ENCODE assay signal across 15 cellular contexts in genomic region chr11:35799655-35800054, GRCh38.
DNase-seq lines count a peak whose midpoint lies in the region; ATAC-seq, FAIRE-seq and TF ChIP-seq lines count a peak whose summit lies in the region.
"Had no signal": no experiment of that assay in that cellular context is flagged by ENCODE, and none has a peak within 500 bp of the region (broad histone marks: within the 10 kb centered on the region; RNA-seq: fewer than 3 reads in every experiment).

No MANE protein-coding gene starts in this region.

- H3K14ac ChIP-seq in H1 (ENCODE audit: insufficient read length) (no peak overlapping the region), trophoblast cell (ENCODE audit: low read length) (no peak overlapping the region)

- H2BK12ac ChIP-seq in H1 (ENCODE audit: low read depth, low read length) (no peak overlapping the region), trophoblast cell (ENCODE audit: low read length) (no peak overlapping the region)

- H3K4ac ChIP-seq in H1 (replicated peaks; ENCODE audit: insufficient read length, low read depth, low read length), result no peak overlapping the region
- H3K4ac ChIP-seq in trophoblast cell (ENCODE audit: low read depth, low read length), result no peak overlapping the region

- H3K79me1 ChIP-seq in H1 (ENCODE audit: low read depth, low read length), result no peaks in the 10 kb centered on the region
- H3K79me1 ChIP-seq in trophoblast cell (ENCODE audit: low read length), result peaks cover 4% of the 10 kb centered on the region

- H3K23ac ChIP-seq in H1 (ENCODE audit: insufficient read length) (no peak overlapping the region), trophoblast cell (ENCODE audit: low read length) (no peak overlapping the region)

- H3K4me3 ChIP-seq in DND-41 (ENCODE audit: low read depth in 1 of 2, low read length in 2 of 2) (no peak overlapping the region), Loucy (ENCODE audit: low read length, poor library complexity, severe bottlenecking) (no peak overlapping the region), H1 (ENCODE audit: extremely low read depth in 1 of 4, insufficient read depth in 2 of 4, low read depth in 3 of 4, low read length in 4 of 4) (no peak overlapping the region), osteoblast (ENCODE audit: insufficient read depth, low read length) (no peak overlapping the region), trophoblast cell (ENCODE audit: low read depth, low read length) (no peak overlapping the region)

- H4K12ac ChIP-seq in trophoblast cell (ENCODE audit: low read depth, low read length), result no peak overlapping the region

- H3K18ac ChIP-seq in H1 (ENCODE audit: extremely low read depth, low read length) (no peak overlapping the region), trophoblast cell (ENCODE audit: low read length) (no peak overlapping the region)

- H2BK120ac ChIP-seq in H1 (replicated peaks; ENCODE audit: low read depth, low read length) (no peak overlapping the region), trophoblast cell (ENCODE audit: insufficient read depth, low read length, poor library complexity) (no peak overlapping the region)

- H3K4me2 ChIP-seq in DND-41 (ENCODE audit: insufficient read depth, low read length) (no peak overlapping the region), Loucy (ENCODE audit: low read depth, low read length, poor library complexity, severe bottlenecking) (no peak overlapping the region), H1 (ENCODE audit: insufficient read depth in 1 of 2, low read depth in 2 of 2, low read length in 2 of 2) (no peak overlapping the region), osteoblast (ENCODE audit: insufficient read depth, low read length) (no peak overlapping the region), trophoblast cell (ENCODE audit: low read length) (no peak overlapping the region)

- H4K91ac ChIP-seq in H1 (replicated peaks; ENCODE audit: insufficient read length, low read length) (no peak overlapping the region), trophoblast cell (ENCODE audit: low read depth, low read length) (no peak overlapping the region)

- H2BK5ac ChIP-seq in H1 (ENCODE audit: low read depth, low read length) (no peak overlapping the region), trophoblast cell (ENCODE audit: low read depth, low read length, poor library complexity) (no peak overlapping the region)

- H4K8ac ChIP-seq in H1 (ENCODE audit: extremely low read depth, insufficient read depth, low read length) (no peak overlapping the region), trophoblast cell (ENCODE audit: low read depth, low read length) (no peak overlapping the region)

- no peak for ATAC-seq in DND-41 (ENCODE audit: insufficient read depth, low read depth)
- no peak for ATAC-seq in activated naive CD4-positive, alpha-beta T cell treated with anti-CD3 and anti-CD28 coated beads, Interleukin-2, amount 50 U/mL, for 72 hours
- ATAC-seq: activated CD4-positive, CD25-positive, alpha-beta regulatory T cell treated with anti-CD3 and anti-CD28 coated beads, Interleukin-2, amount 50 U/mL, for 24 hours; activated T-helper 17 cell treated with anti-CD3 and anti-CD28 coated beads, Interleukin-2, amount 50 U/mL, for 72 hours had no signal

- H3K27me3 ChIP-seq in DND-41 (ENCODE audit: insufficient read depth, low read length, poor library complexity) (no peaks in the 10 kb centered on the region), Loucy (ENCODE audit: insufficient read depth, low read length, poor library complexity, severe bottlenecking) (no peaks in the 10 kb centered on the region), H1 (replicated peaks in 1 of 4; ENCODE audit: control insufficient read depth in 3 of 4, extremely low read depth in 1 of 4, insufficient read depth in 3 of 4, low read length in 3 of 4) (no peaks in the 10 kb centered on the region), osteoblast (ENCODE audit: insufficient read depth, low read length) (no peaks in the 10 kb centered on the region), trophoblast cell (ENCODE audit: insufficient read depth, low read length) (no peaks in the 10 kb centered on the region)

- 86% methylated on average over 3 of the region's 3 CpGs; no CpG with 5 or more reads in 1 of the 2 experiments for WGBS in H1 (ENCODE audit: extremely low coverage in 1 of 2, insufficient coverage in 1 of 2, insufficient read length in 1 of 2, insufficient replicate concordance in 2 of 2, low coverage in 1 of 2, low lambda C conversion rate in 2 of 2, missing lambda C conversion rate in 1 of 2), 2 experiments
- WGBS in trophoblast cell (ENCODE audit: extremely low coverage, insufficient coverage, insufficient read length), result no CpG with 5 or more reads among the region's 3 CpGs

- no peaks in the 10 kb centered on the region for H3K23me2 ChIP-seq in H1 (ENCODE audit: low read depth, low read length)

- no peak overlapping the region for H2AK5ac ChIP-seq in H1 (ENCODE audit: low read depth, low read length)
- H2AK5ac ChIP-seq in trophoblast cell (ENCODE audit: low read length), result no peak overlapping the region

- POLR2A ChIA-PET in H1 (lab: Charles Lee; ENCODE audit: partially characterized antibody), result no interaction called here

- no peaks in the 10 kb centered on the region for H3K79me2 ChIP-seq in DND-41 (ENCODE audit: insufficient read depth, low read length)
- no peaks in the 10 kb centered on the region; the same call in 1 of the 2 replicates for H3K79me2 ChIP-seq in Loucy (ENCODE audit: insufficient read depth, low read length)
- no peaks in the 10 kb centered on the region for H3K79me2 ChIP-seq in H1 (ENCODE audit: control insufficient read depth in 1 of 2, insufficient read depth in 2 of 2, low read length in 2 of 2)
- peaks cover 28% of the 10 kb centered on the region for H3K79me2 ChIP-seq in osteoblast (ENCODE audit: insufficient read depth, low read length)
- no peaks in the 10 kb centered on the region for H3K79me2 ChIP-seq in trophoblast cell (ENCODE audit: control insufficient read depth, insufficient read depth, low read length, poor library complexity)

- no peak overlapping the region for H2BK15ac ChIP-seq in H1 (ENCODE audit: low read length)

- peaks cover 0 to 9% of the 10 kb centered on the region in 2 donors for H3K9me3 Mint-ChIP-seq in activated naive CD4-positive, alpha-beta T cell treated with anti-CD3 and anti-CD28 coated beads, Interleukin-2, amount 50 U/mL, for 72 hours
- H3K9me3 Mint-ChIP-seq: activated T-helper 17 cell treated with anti-CD3 and anti-CD28 coated beads, Interleukin-2, amount 50 U/mL, for 72 hours; T-helper 2 cell treated with Interferon-gamma antibody and Interleukin-4, amounts not matched to agents 5 μg/mL and 100 μg/mL, for 36 hours had no signal

- H3K27ac Mint-ChIP-seq in activated naive CD4-positive, alpha-beta T cell treated with anti-CD3 and anti-CD28 coated beads, Interleukin-2, amount 50 U/mL, for 72 hours, result no peak overlapping the region
- H3K27ac Mint-ChIP-seq: activated T-helper 17 cell treated with anti-CD3 and anti-CD28 coated beads, Interleukin-2, amount 50 U/mL, for 72 hours; T-helper 2 cell treated with Interferon-gamma antibody and Interleukin-4, amounts not matched to agents 5 μg/mL and 100 μg/mL, for 36 hours had no signal

- no peak for TF ChIP-seq EP300 in H1 (IDR thresholded peaks at IDR 0.05; ENCODE audit: borderline replicate concordance in 1 of 2, low read depth in 2 of 2, low read length in 2 of 2)

- no peak overlapping the region for H3K27ac ChIP-seq in DND-41 (ENCODE audit: low read length)
- H3K27ac ChIP-seq in H1 (ENCODE audit: low read depth, low read length), result no peak overlapping the region
- no peak overlapping the region for H3K27ac ChIP-seq in osteoblast (ENCODE audit: low read depth, low read length)
- H3K27ac ChIP-seq in trophoblast cell (ENCODE audit: low read depth, low read length), result no peak overlapping the region

- H3K36me3 Mint-ChIP-seq in activated naive CD4-positive, alpha-beta T cell treated with anti-CD3 and anti-CD28 coated beads, Interleukin-2, amount 50 U/mL, for 72 hours, result peaks cover 22 to 28% of the 10 kb centered on the region in 2 donors

- H3K56ac ChIP-seq in H1 (replicated peaks; ENCODE audit: insufficient read length, low read depth, low read length), result no peak overlapping the region

- H3K36me3 ChIP-seq in DND-41 (ENCODE audit: insufficient read depth, low read length) (no peaks in the 10 kb centered on the region), Loucy (ENCODE audit: insufficient read depth, low read length) (no peaks in the 10 kb centered on the region; the same call in 1 of the 2 replicates), H1 (ENCODE audit: control insufficient read depth in 2 of 4, insufficient read depth in 4 of 4, low read length in 3 of 4) (no peaks in the 10 kb centered on the region), osteoblast (ENCODE audit: insufficient read depth, low read length) (no peaks in the 10 kb centered on the region), trophoblast cell (ENCODE audit: control insufficient read depth in 1 of 2, insufficient read depth in 2 of 2, low read length in 2 of 2) (peaks cover 0 to 2% of the 10 kb centered on the region in 2 experiments)

- H2BK20ac ChIP-seq in H1 (ENCODE audit: low read length), result no peak overlapping the region

- CTCF ChIA-PET in H1 (lab: Charles Lee; ENCODE audit: partially characterized antibody), result interaction anchor here (0.6 to 10.6 kb wide), 26 partner anchors 9 to 693 kb away, joined by 3 to 96 read pairs (median 6); partner anchors contain the start of gene FJX1

- no peak overlapping the region for H4K5ac ChIP-seq in H1 (ENCODE audit: insufficient read length, low read depth, low read length)

- H3K9me2 ChIP-seq in Loucy (replicated peaks; ENCODE audit: low read depth, low read length), result no peaks in the 10 kb centered on the region

- H3K9ac ChIP-seq in DND-41 (ENCODE audit: low read depth, low read length) (no peak overlapping the region), Loucy (ENCODE audit: low read depth, low read length, poor library complexity, severe bottlenecking) (no peak overlapping the region), H1 (replicated peaks in 1 of 4; ENCODE audit: extremely low read depth in 1 of 4, low read depth in 3 of 4, low read length in 3 of 4) (no peak overlapping the region), trophoblast cell (ENCODE audit: low read length) (no peak overlapping the region)

- FAIRE-seq in H1 (lab: Jason Lieb, UNC), result no peak
- FAIRE-seq: HTR-8/SVneo had no signal

- no peak for DNase-seq in DND-41
- DNase-seq in H1 (ENCODE audit: low read depth in 1 of 2, low spot score in 2 of 2), result no peak
- no peak for DNase-seq in osteoblast (ENCODE audit: insufficient read length, low spot score, missing footprints)
- DNase-seq in activated naive CD4-positive, alpha-beta T cell treated with anti-CD3 and anti-CD28 coated beads, Interleukin-2, amount 50 U/mL, for 72 hours (ENCODE audit: low spot score in 2 of 2), result no peak
- no peak for DNase-seq in trophoblast cell
- DNase-seq in NCI-H2196 (lab: John Stamatoyannopoulos, UW; ENCODE audit: unreplicated experiment), result no peak
- DNase-seq: GOT3, left ventricle myocardium superior, NCI-H1417 treated with DMSO at 0.1 percent for 48 hours, NCI-H748 treated with DMSO at 0.1 percent for 48 hours had no signal

- H3F3A ChIP-seq in Loucy (ENCODE audit: low read depth), result no peaks in the 10 kb centered on the region

- TF ChIP-seq RAD21 in H1 (IDR thresholded peaks at IDR 0.05 in 1 of 2, conservative IDR thresholded peaks at IDR 0.05 in 1 of 2; ENCODE audit: low read depth in 2 of 2, low read length in 2 of 2), result peak; percentile 31 to 37

- TF ChIP-seq CTCF in DND-41 (IDR thresholded peaks at IDR 0.05; ENCODE audit: borderline replicate concordance, extremely low read depth, low read length, poor library complexity, severe bottlenecking) (peak; percentile 27), Loucy (conservative IDR thresholded peaks at IDR 0.05; ENCODE audit: low read length) (peak; percentile 39), H1 (IDR thresholded peaks at IDR 0.05; ENCODE audit: control extremely low read depth in 1 of 3, insufficient read depth in 1 of 3, low read depth in 1 of 3, low read length in 3 of 3) (peak in 2 of 3 experiments; percentile 2 to 39; a peak in 2 of 4 replicates), osteoblast (IDR thresholded peaks at IDR 0.05; ENCODE audit: extremely low read depth, low read depth, low read length) (peak; percentile 7)

- H2AFZ ChIP-seq in DND-41 (ENCODE audit: low read depth, low read length) (no peak overlapping the region), Loucy (ENCODE audit: low read length) (no peak overlapping the region), H1 (ENCODE audit: low read length) (no peak overlapping the region), osteoblast (ENCODE audit: low read length) (no peak overlapping the region), trophoblast cell (ENCODE audit: insufficient read depth, low read length, poor library complexity) (no peak overlapping the region)

- no peak for TF ChIP-seq POLR2A in H1 (IDR thresholded peaks at IDR 0.05; ENCODE audit: control extremely low read depth in 1 of 2, low read depth in 2 of 2, low read length in 2 of 2)

- H3K4me1 ChIP-seq in DND-41 (ENCODE audit: insufficient read depth, low read length), result no peaks in the 10 kb centered on the region
- peaks cover 38% of the 10 kb centered on the region for H3K4me1 ChIP-seq in Loucy (ENCODE audit: insufficient read depth, low read length, poor library complexity, severe bottlenecking)
- H3K4me1 ChIP-seq in H1 (replicated peaks in 1 of 4; ENCODE audit: control insufficient read depth in 3 of 4, insufficient read depth in 4 of 4, low read length in 3 of 4), result no peaks in the 10 kb centered on the region
- peaks cover 36% of the 10 kb centered on the region for H3K4me1 ChIP-seq in osteoblast (ENCODE audit: insufficient read depth, low read length)
- H3K4me1 ChIP-seq in trophoblast cell (ENCODE audit: control insufficient read depth in 1 of 2, insufficient read depth in 2 of 2, low read length in 2 of 2), result peaks cover 10 to 18% of the 10 kb centered on the region in 2 experiments

- H3K9me3 ChIP-seq in DND-41 (ENCODE audit: insufficient read depth, low read length, severe bottlenecking) (no peaks in the 10 kb centered on the region), Loucy (ENCODE audit: insufficient read depth, low read depth, low read length) (no peaks in the 10 kb centered on the region), H1 (ENCODE audit: insufficient read depth in 2 of 2, low read depth in 1 of 2, low read length in 1 of 2) (no peaks in the 10 kb centered on the region), osteoblast (ENCODE audit: low read depth, low read length) (no peaks in the 10 kb centered on the region), trophoblast cell (ENCODE audit: insufficient read depth, low read depth, low read length) (no peaks in the 10 kb centered on the region)

- H4K20me1 ChIP-seq in DND-41 (ENCODE audit: insufficient read depth, low read length) (no peaks in the 10 kb centered on the region), Loucy (ENCODE audit: insufficient read depth, low read length, poor library complexity, severe bottlenecking) (peaks cover 9% of the 10 kb centered on the region), H1 (replicated peaks in 1 of 2; ENCODE audit: control insufficient read depth in 1 of 2, insufficient read depth in 2 of 2, low read length in 2 of 2) (no peaks in the 10 kb centered on the region), osteoblast (ENCODE audit: insufficient read depth, low read length) (peaks cover 32% of the 10 kb centered on the region)
